ENCODE assay signal across 13 cellular contexts in genomic region chr12:67909091-67909531, GRCh38.
A peak's percentile ranks its signal among the peaks of the same experiment; 100 is the strongest.
DNase-seq lines count a peak whose midpoint lies in the region; ATAC-seq and TF ChIP-seq lines count a peak whose summit lies in the region.
"Had no signal": no experiment of that assay in that cellular context is flagged by ENCODE, and none has a peak within 500 bp of the region (broad histone marks: within the 10 kb centered on the region; RNA-seq: fewer than 3 reads in every experiment).

No MANE protein-coding gene starts in this region.

- H3K9me3 ChIP-seq in HAP-1 = no peaks in the 10 kb centered on the region
- H3K9me3 ChIP-seq in testis = no peaks in the 10 kb centered on the region
- H3K9me3 ChIP-seq: stomach had no signal

- no peak for TF ChIP-seq POLR2A in testis (IDR thresholded peaks at IDR 0.05)

- TF ChIP-seq CTCF in Calu3 (IDR thresholded peaks at IDR 0.05; ENCODE audit: unreplicated experiment) (no peak), choroid plexus epithelial cell (conservative IDR thresholded peaks at IDR 0.05; ENCODE audit: low read depth, low read length) (no peak), testis (IDR thresholded peaks at IDR 0.05) (no peak)

- DNase-seq in Calu3 (no peak), M059J (ENCODE audit: low read depth) (peak; percentile 94), choroid plexus epithelial cell (ENCODE audit: low read depth) (peak; percentile 57), non-pigmented ciliary epithelial cell (ENCODE audit: low read depth) (peak; percentile 61), activated T-cell treated with anti-CD3 and anti-CD28 coated beads for 4 hours (no peak), HAP-1 (ENCODE audit: low spot score in 2 of 2) (no peak), testis (no peak)
- DNase-seq: activated CD4-positive, CD25-positive, alpha-beta regulatory T cell; activated T-cell treated with anti-CD3 and anti-CD28 coated beads, Interleukin-2, amount 50 U/mL, for 24 hours; central memory CD4-positive, alpha-beta T cell; NCI-H1105 treated with DMSO at 0.1 percent for 48 hours; stomach had no signal

- intact Hi-C loops in Calu3 (cut with micrococcal nuclease; ENCODE audit: unreplicated experiment) (no loop called here), testis (cut with DNase I; ENCODE audit: low total_unique reads) (no loop called here)

- H3K27ac Mint-ChIP-seq in Calu3 (ENCODE audit: unreplicated experiment) = peak overlapping the region; percentile 34
- H3K27ac Mint-ChIP-seq: activated T-cell treated with anti-CD3 and anti-CD28 coated beads, Interleukin-2, amount 50 U/mL, for 24 hours had no signal

- no peak overlapping the region for H3K27ac ChIP-seq in testis
- H3K27ac ChIP-seq: stomach had no signal

- H3K36me3 ChIP-seq in HAP-1 (replicated peaks) (no peaks in the 10 kb centered on the region), testis (ENCODE audit: low read depth, missing control alignments) (no peaks in the 10 kb centered on the region)
- H3K36me3 ChIP-seq: stomach had no signal

- 81 to 83% methylated on average over 4 of the region's 4 CpGs for WGBS in testis, 2 donors

- no peaks in the 10 kb centered on the region for H3K4me1 ChIP-seq in HAP-1
- no peaks in the 10 kb centered on the region for H3K4me1 ChIP-seq in testis

- H3K4me3 Mint-ChIP-seq in Calu3 (ENCODE audit: low read depth, unreplicated experiment) = no peak overlapping the region
- H3K4me3 Mint-ChIP-seq: activated T-cell treated with anti-CD3 and anti-CD28 coated beads, Interleukin-2, amount 50 U/mL, for 24 hours had no signal

- no peaks in the 10 kb centered on the region for H3K9me3 Mint-ChIP-seq in Calu3 (ENCODE audit: low read depth, unreplicated experiment)
- H3K9me3 Mint-ChIP-seq: activated T-cell treated with anti-CD3 and anti-CD28 coated beads, Interleukin-2, amount 50 U/mL, for 24 hours had no signal

- peaks cover 12% of the 10 kb centered on the region for H3K4me1 Mint-ChIP-seq in Calu3 (ENCODE audit: low read depth, unreplicated experiment)

- H3K27me3 ChIP-seq in HAP-1 (ENCODE audit: low read depth) (no peaks in the 10 kb centered on the region), testis (no peaks in the 10 kb centered on the region)
- H3K27me3 ChIP-seq: stomach had no signal

- CTCF ChIA-PET in Calu3 (lab: Charles Lee) = interaction anchor here (0.5 to 1.5 kb wide), 5 partner anchors 12 to 309 kb away, joined by 3 to 4 read pairs (median 3); no protein-coding TSS in a partner anchor

- H3K4me3 ChIP-seq in choroid plexus epithelial cell (ENCODE audit: low read depth, low read length) (no peak overlapping the region), HAP-1 (no peak overlapping the region), testis (no peak overlapping the region)
- H3K4me3 ChIP-seq: stomach had no signal

- H3K27me3 Mint-ChIP-seq in Calu3 (ENCODE audit: unreplicated experiment) = no peaks in the 10 kb centered on the region
- H3K27me3 Mint-ChIP-seq: activated T-cell treated with anti-CD3 and anti-CD28 coated beads, Interleukin-2, amount 50 U/mL, for 24 hours had no signal

- no peaks in the 10 kb centered on the region for H3K36me3 Mint-ChIP-seq in Calu3 (ENCODE audit: insufficient read depth, unreplicated experiment)

- no TSS peak for BruUV-seq in Calu3 (replicated peaks; lab: Mats Ljungman, UMichigan)

- in situ Hi-C loops in HAP-1 (cut with MboI; ENCODE audit: low sequenced_read_pairs) = no loop called here

- ATAC-seq in GM21447 (IDR thresholded peaks at IDR 0.05; ENCODE audit: unreplicated experiment) = no peak

Comparison
In these comparisons a context has a peak if more than half of its experiments do, and no peak if none do; other contexts are left out.
1. DNase-seq: peak in M059J (single experiment), choroid plexus epithelial cell (single experiment) and non-pigmented ciliary epithelial cell (single experiment); none in Calu3 (single experiment), activated T-cell treated with anti-CD3 and anti-CD28 coated beads for 4 hours (single experiment), HAP-1 (0 of 2) and testis (single experiment).